ENCODE assay signal across 17 cellular contexts in the genomic region with DNA sequence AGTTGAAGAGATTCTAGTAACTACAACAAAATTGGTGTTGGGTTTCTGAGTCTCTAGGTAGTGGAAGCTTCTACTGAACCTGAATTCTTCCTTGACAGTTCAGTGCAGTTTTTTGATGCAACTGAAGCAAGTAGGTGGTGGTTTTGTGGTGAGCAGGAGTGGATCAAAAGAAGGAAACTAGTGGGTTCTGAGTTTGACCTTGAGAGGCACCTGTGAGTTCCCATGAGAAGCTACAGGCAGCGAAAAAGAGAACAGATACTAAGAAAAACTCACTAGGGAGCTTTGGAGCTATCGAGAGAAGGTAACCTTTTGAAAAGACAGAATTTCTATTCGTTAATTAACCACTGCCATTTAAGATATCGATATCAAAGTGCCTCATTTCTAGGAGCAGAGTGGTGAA.
DNase-seq lines count a peak whose midpoint lies in the region; ATAC-seq and TF ChIP-seq lines count a peak whose summit lies in the region.
"Had no signal": no experiment of that assay in that cellular context is flagged by ENCODE, and none has a peak within 500 bp of the region (broad histone marks: within the 10 kb centered on the region; RNA-seq: fewer than 3 reads in every experiment).

No MANE protein-coding gene starts in this region.

- peak overlapping the region; percentile 13; the same call in 1 of the 2 replicates for H3K4me3 ChIP-seq in Jurkat, Clone E6-1 (ENCODE audit: low read length)

- H3K27ac Mint-ChIP-seq in stimulated activated naive B cell treated with anti-CD40 and anti-IgM and Interleukin-4, amounts not matched to agents 10 μg/mL and 1 μg/mL and 100 μg/mL, for 72 hours: no peak overlapping the region
- no peak overlapping the region for H3K27ac Mint-ChIP-seq in progenitor cell of endocrine pancreas
- H3K27ac Mint-ChIP-seq: HFFc6, IgD-negative memory B cell had no signal

- no peak for TF ChIP-seq CTCF in progenitor cell of endocrine pancreas (IDR thresholded peaks at IDR 0.05; ENCODE audit: unreplicated experiment)

- H3K9me3 Mint-ChIP-seq in stimulated activated naive B cell treated with anti-CD40 and anti-IgM and Interleukin-4, amounts not matched to agents 10 μg/mL and 1 μg/mL and 100 μg/mL, for 72 hours: peaks cover 0 to 12% of the 10 kb centered on the region in 2 donors
- H3K9me3 Mint-ChIP-seq in progenitor cell of endocrine pancreas (ENCODE audit: low read depth): peaks cover 11% of the 10 kb centered on the region

- ATAC-seq in GM18868 (IDR thresholded peaks at IDR 0.05; ENCODE audit: unreplicated experiment) (peak; percentile 55), HG02852 (IDR thresholded peaks at IDR 0.05; ENCODE audit: unreplicated experiment) (peak; percentile 71), HG03139 (IDR thresholded peaks at IDR 0.05; ENCODE audit: unreplicated experiment) (no peak)
- peak; percentile 68 to 77 for ATAC-seq in stimulated activated naive B cell treated with anti-CD40 and anti-IgM and Interleukin-4, amounts not matched to agents 10 μg/mL and 1 μg/mL and 100 μg/mL, for 72 hours (replicated peaks)

- DNase-seq in Jurkat, Clone E6-1 (ENCODE audit: low read depth, low spot score): peak; percentile 98
- no peak for DNase-seq in stimulated activated naive B cell treated with anti-CD40 and anti-IgM and Interleukin-4, amounts not matched to agents 10 μg/mL and 1 μg/mL and 100 μg/mL, for 72 hours
- no peak for DNase-seq in progenitor cell of endocrine pancreas (ENCODE audit: low spot score, unreplicated experiment)
- no peak for DNase-seq in NCI-H1930 (lab: John Stamatoyannopoulos, UW)
- DNase-seq: GF-D8, HFFc6, NCI-H1436, NCI-H2081 treated with DMSO at 0.1 percent for 48 hours, NCI-H226, NCI-H524 treated with DMSO at 0.1 percent for 48 hours, SHP77, SK-N-SH, T-helper 1 cell had no signal

- H3K4me1 Mint-ChIP-seq in stimulated activated naive B cell treated with anti-CD40 and anti-IgM and Interleukin-4, amounts not matched to agents 10 μg/mL and 1 μg/mL and 100 μg/mL, for 72 hours: no peaks in the 10 kb centered on the region
- no peaks in the 10 kb centered on the region for H3K4me1 Mint-ChIP-seq in progenitor cell of endocrine pancreas (ENCODE audit: low read depth)

- H3K36me3 Mint-ChIP-seq in stimulated activated naive B cell treated with anti-CD40 and anti-IgM and Interleukin-4, amounts not matched to agents 10 μg/mL and 1 μg/mL and 100 μg/mL, for 72 hours: no peaks in the 10 kb centered on the region
- H3K36me3 Mint-ChIP-seq in progenitor cell of endocrine pancreas (ENCODE audit: insufficient read depth): no peaks in the 10 kb centered on the region
- H3K36me3 Mint-ChIP-seq: IgD-negative memory B cell had no signal

- H3K27me3 Mint-ChIP-seq in stimulated activated naive B cell treated with anti-CD40 and anti-IgM and Interleukin-4, amounts not matched to agents 10 μg/mL and 1 μg/mL and 100 μg/mL, for 72 hours: no peaks in the 10 kb centered on the region
- no peaks in the 10 kb centered on the region for H3K27me3 Mint-ChIP-seq in progenitor cell of endocrine pancreas
- H3K27me3 Mint-ChIP-seq: IgD-negative memory B cell had no signal

- no peak overlapping the region for H3K4me3 Mint-ChIP-seq in stimulated activated naive B cell treated with anti-CD40 and anti-IgM and Interleukin-4, amounts not matched to agents 10 μg/mL and 1 μg/mL and 100 μg/mL, for 72 hours
- no peak overlapping the region for H3K4me3 Mint-ChIP-seq in progenitor cell of endocrine pancreas (ENCODE audit: low read depth)
- H3K4me3 Mint-ChIP-seq: HFFc6, IgD-negative memory B cell had no signal
